ENCODE assay signal across 8 cellular contexts in genomic region chr1:90579212-90579802, GRCh38.
DNase-seq lines count a peak whose midpoint lies in the region; ATAC-seq and TF ChIP-seq lines count a peak whose summit lies in the region.

No MANE protein-coding gene starts in this region.

- ATAC-seq in HG03135 (IDR thresholded peaks at IDR 0.05; ENCODE audit: unreplicated experiment) (peak; percentile 66), upper lobe of right lung (peak; percentile 68), HG03097 (IDR thresholded peaks at IDR 0.05; ENCODE audit: low FRiP score, unreplicated experiment) (no peak)

- H3K36me3 ChIP-seq in kidney epithelial cell (ENCODE audit: control insufficient read depth, insufficient read depth, low read length): no peaks in the 10 kb centered on the region
- H3K36me3 ChIP-seq in upper lobe of right lung: no peaks in the 10 kb centered on the region

- H3K4me3 ChIP-seq in AG04449 (ENCODE audit: low read depth, low read length) (no peak overlapping the region), GM12875 (ENCODE audit: low read depth, low read length) (no peak overlapping the region), kidney epithelial cell (ENCODE audit: low read depth, low read length) (no peak overlapping the region), upper lobe of right lung (no peak overlapping the region)

- H3K9me3 ChIP-seq in upper lobe of right lung: no peaks in the 10 kb centered on the region

- DNase-seq in AG04449 (ENCODE audit: low read depth, low spot score) (peak; percentile 2), NCI-H2196 treated with DMSO at 0.1 percent for 48 hours (lab: John Stamatoyannopoulos, UW; ENCODE audit: unreplicated experiment) (peak; percentile 43), astrocyte of the hippocampus (ENCODE audit: low read depth, low spot score) (peak; percentile 57), kidney epithelial cell (ENCODE audit: low read depth) (peak; percentile 2), upper lobe of right lung (no peak)

- H3K27ac ChIP-seq in upper lobe of right lung: no peak overlapping the region

- CTCF ChIA-PET in AG04449 (lab: Yijun Ruan, JAX): interaction anchor here (0.7 to 5.6 kb wide), 6 partner anchors 9 to 701 kb away, joined by 3 to 40 read pairs (median 4); no protein-coding TSS in a partner anchor

- intact Hi-C loops in upper lobe of right lung (cut with DNase I): no loop called here

- peak; percentile 30 for TF ChIP-seq CTCF in AG04449 (IDR thresholded peaks at IDR 0.05; ENCODE audit: insufficient read depth, low read length, missing control alignments)
- peak; percentile 29; the same call in 1 of the 2 replicates for TF ChIP-seq CTCF in GM12875 (IDR thresholded peaks at IDR 0.05; ENCODE audit: borderline replicate concordance, insufficient read depth, low read depth, low read length)
- TF ChIP-seq CTCF in kidney epithelial cell (IDR thresholded peaks at IDR 0.05; ENCODE audit: insufficient read depth, low read length, poor library complexity, severe bottlenecking): peak; percentile 47
- TF ChIP-seq CTCF in upper lobe of right lung (IDR thresholded peaks at IDR 0.05): peak; percentile 76

- no peaks in the 10 kb centered on the region for H3K4me1 ChIP-seq in upper lobe of right lung

- H3K27me3 ChIP-seq in kidney epithelial cell (ENCODE audit: control insufficient read depth, insufficient read depth, low read length) (no peaks in the 10 kb centered on the region), upper lobe of right lung (peaks cover 6% of the 10 kb centered on the region)

- POLR2A ChIA-PET in AG04449 (lab: Yijun Ruan, JAX): no interaction called here
